ENCODE assay signal across 14 cellular contexts in the genomic region with DNA sequence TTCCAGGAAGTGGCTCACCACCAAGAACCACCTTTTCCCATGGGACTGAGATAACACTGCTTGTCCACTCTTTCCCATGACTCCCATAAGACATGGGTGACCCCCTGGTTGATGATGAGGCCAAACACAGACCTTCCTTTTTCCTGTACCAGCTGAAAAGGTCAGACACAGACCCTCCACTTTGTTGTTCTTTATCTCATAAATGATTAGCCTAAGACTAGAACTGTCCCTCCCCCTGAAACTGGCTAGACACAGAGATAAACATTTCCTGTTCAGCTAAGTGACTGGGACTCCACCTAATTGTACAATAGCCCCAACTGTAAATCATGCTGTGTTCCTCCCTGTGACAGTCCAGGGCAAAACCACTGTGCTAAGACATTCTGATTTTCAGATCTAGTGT. TPM values are rescaled to one million over a fixed set of nuclear protein-coding genes. Genes with fewer than 3 reads are reported as not detected.
DNase-seq lines count a peak whose midpoint lies in the region; ATAC-seq and TF ChIP-seq lines count a peak whose summit lies in the region.
"Had no signal": no experiment of that assay in that cellular context is flagged by ENCODE, and none has a peak within 500 bp of the region (broad histone marks: within the 10 kb centered on the region; RNA-seq: fewer than 3 reads in every experiment).

No MANE protein-coding gene starts in this region.

- no peak for DNase-seq in left colon
- DNase-seq in Peyer's patch = no peak
- no peak for DNase-seq in iPS-NIHi7 (ENCODE audit: extremely low spot score)
- no peak for DNase-seq in NCI-H2107 treated with DMSO at 0.1 percent for 48 hours (lab: John Stamatoyannopoulos, UW; ENCODE audit: unreplicated experiment)
- DNase-seq in NOMO-1 treated with DMSO at 0.1 percent for 48 hours (lab: John Stamatoyannopoulos, UW; ENCODE audit: unreplicated experiment) = no peak
- DNase-seq: activated effector memory CD4-positive, alpha-beta T cell treated with Interleukin-2 at 50 U/mL for 16 hours; DMS 273 treated with DMSO at 0.1 percent for 48 hours; endodermal cell; NCI-H2081 treated with DMSO at 0.1 percent for 48 hours; small intestine had no signal

- intact Hi-C loops in left colon (cut with DNase I, micrococcal nuclease) = no loop called here

- no peaks in the 10 kb centered on the region for H3K27me3 ChIP-seq in Peyer's patch

- no peaks in the 10 kb centered on the region for H3K4me1 ChIP-seq in Peyer's patch

- TF ChIP-seq POLR2A in Peyer's patch (IDR thresholded peaks at IDR 0.05) = no peak

- H3K36me3 ChIP-seq in Peyer's patch = no peaks in the 10 kb centered on the region

- no peak for TF ChIP-seq CTCF in Peyer's patch (IDR thresholded peaks at IDR 0.05)

- H3K4me3 ChIP-seq in Peyer's patch = no peak overlapping the region

- H3K9me3 ChIP-seq in Peyer's patch = no peaks in the 10 kb centered on the region

- no peak overlapping the region for H3K27ac ChIP-seq in Peyer's patch

- ATAC-seq in GM18858 (IDR thresholded peaks at IDR 0.05; ENCODE audit: unreplicated experiment) (peak; percentile 98), GM21717 (IDR thresholded peaks at IDR 0.05; ENCODE audit: unreplicated experiment) (peak; percentile 63), HG03442 (IDR thresholded peaks at IDR 0.05; ENCODE audit: unreplicated experiment) (peak; percentile 59), left colon (peak; percentile 38)

RNA-seq across cellular contexts. Expression of gene NRG3, which starts 8.2 kb away (rescaled TPM):
- total RNA-seq in left colon = under 1 TPM; 0.11 to 0.18 TPM
- total RNA-seq in Peyer's patch = not detected
- total RNA-seq: T-helper 2 cell treated with Interferon-gamma antibody and Interleukin-4, amounts not matched to agents 100 ng/mL and 5 ng/mL, for 36 hours had no signal

Comparison
In these comparisons a context has a peak if more than half of its experiments do, and no peak if none do; other contexts are left out.
1. ATAC-seq: peak in every context shown above with its lines; median percentile 98 in GM18858; 63 in GM21717; 59 in HG03442; 38 in left colon.